ENCODE assay signal across 27 cellular contexts in genomic region chr13:29996316-29996715, GRCh38.
"Had no signal": no experiment of that assay in that cellular context is flagged by ENCODE, and none has a peak within 500 bp of the region (broad histone marks: within the 10 kb centered on the region; RNA-seq: fewer than 3 reads in every experiment).

No MANE protein-coding gene starts in this region.

- H3K9me3 ChIP-seq: left lung, lower lobe of right lung, mucosa of descending colon, pancreas, prostate gland, stomach, testis, thyroid gland, transverse colon, upper lobe of left lung had no signal

- H3K27ac ChIP-seq: left lung, lower lobe of right lung, pancreas, prostate gland, stomach, testis, thyroid gland, transverse colon, upper lobe of left lung had no signal

- H3K36me3 ChIP-seq: left lung, lower lobe of right lung, pancreas, prostate gland, stomach, thyroid gland, transverse colon, upper lobe of left lung had no signal

- DNase-seq: hippocampal formation; kidney glomerular epithelial cell; left cardiac atrium; left lung; lower lobe of right lung; midbrain; mucosa of descending colon; naive thymus-derived CD4-positive, alpha-beta T cell; pancreas; posterior cingulate gyrus; retina; right cardiac atrium; stimulated activated CD4-positive, alpha-beta T cell treated with anti-CD3 and anti-CD28 coated beads, Interleukin-12 subunit alpha, Interleukin-12 subunit beta, amount 100 ng/mL, for 4 hours; stimulated activated CD4-positive, alpha-beta T cell treated with anti-CD3 and anti-CD28 coated beads, Interleukin-15, amount 100 ng/mL, for 24 hours; stimulated activated CD4-positive, alpha-beta T cell treated with anti-CD3 and anti-CD28 coated beads, Interleukin-2, amount 100 ng/mL, for 24 hours; stimulated activated CD4-positive, alpha-beta T cell treated with anti-CD3 and anti-CD28 coated beads, Interleukin-4, amount 100 ng/mL, for 1 hour; stimulated activated naive B cell treated with anti-CD40 and anti-IgM and Interleukin-4, amounts not matched to agents 10 μg/mL and 1 μg/mL and 100 μg/mL, for 72 hours; stimulated activated naive CD8-positive, alpha-beta T cell treated with anti-CD3 and anti-CD28 coated beads, Interleukin-15, Interleukin-2, amounts not matched to agents 100 U/mL and 50 U/mL, for 24 hours; stomach; testis; thyroid gland; transverse colon; upper lobe of left lung had no signal

- H3K4me3 ChIP-seq: left lung, lower lobe of right lung, mucosa of descending colon, pancreas, prostate gland, skin epidermis, stomach, testis, thyroid gland, transverse colon, upper lobe of left lung had no signal

- H3K4me1 ChIP-seq: left lung, lower lobe of right lung, pancreas, prostate gland, stomach, thyroid gland, upper lobe of left lung had no signal

- ATAC-seq: left cardiac atrium; left lung; lower lobe of right lung; mucosa of descending colon; naive thymus-derived CD4-positive, alpha-beta T cell; natural killer cell treated with Interleukin-12 subunit alpha and Interleukin-12 subunit beta and Interleukin-15 and Interleukin-18, amount 100 ng/mL, for 72 hours; pancreas; right cardiac atrium; sciatic nerve; stimulated activated naive B cell treated with anti-CD40 and anti-IgM and Interleukin-4, amounts not matched to agents 10 μg/mL and 1 μg/mL and 100 μg/mL, for 72 hours; stimulated activated naive CD8-positive, alpha-beta T cell treated with anti-CD3 and anti-CD28 coated beads, Interleukin-15, Interleukin-2, amounts not matched to agents 100 U/mL and 50 U/mL, for 24 hours had no signal

- H3K27me3 ChIP-seq: left lung, pancreas, stomach, testis, thyroid gland, transverse colon, upper lobe of left lung had no signal
